ENCODE assay signal across 20 cellular contexts in the genomic region with DNA sequence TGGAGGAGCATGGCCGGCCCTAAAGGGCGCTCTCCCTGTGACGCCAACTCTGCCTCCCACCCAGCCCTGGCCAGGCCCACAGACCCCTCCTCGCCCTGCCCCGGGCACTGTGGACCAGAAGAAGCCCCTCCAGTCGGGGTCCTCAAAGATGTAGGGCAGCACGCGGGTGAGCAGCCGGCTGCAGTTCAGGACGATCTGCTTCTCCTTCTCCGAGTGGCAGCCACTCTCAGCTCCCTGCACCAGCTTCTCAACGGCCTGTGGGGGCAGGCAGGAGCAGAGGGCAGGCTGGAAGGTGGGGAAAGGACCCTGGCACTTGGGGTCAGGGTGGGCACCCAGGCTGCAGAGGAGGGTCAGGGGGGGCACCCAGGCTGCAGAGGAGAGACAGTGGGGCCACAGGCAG. TPM values are rescaled to one million over a fixed set of nuclear protein-coding genes. Genes with fewer than 3 reads are reported as not detected.
DNase-seq lines count a peak whose midpoint lies in the region; TF ChIP-seq lines count a peak whose summit lies in the region.
"Had no signal": no experiment of that assay in that cellular context is flagged by ENCODE, and none has a peak within 500 bp of the region (broad histone marks: within the 10 kb centered on the region; RNA-seq: fewer than 3 reads in every experiment).

No MANE protein-coding gene starts in this region.

- peaks cover 2% of the 10 kb centered on the region for H3K36me3 ChIP-seq in kidney epithelial cell (ENCODE audit: control insufficient read depth, insufficient read depth, low read length)
- H3K36me3 ChIP-seq: BLaER1, left ventricle myocardium inferior, thoracic aorta had no signal

- no TSS peak for BruUV-seq in Calu3 (replicated peaks; lab: Mats Ljungman, UMichigan)

- H3K27me3 ChIP-seq in kidney epithelial cell (ENCODE audit: control insufficient read depth, insufficient read depth, low read length), result no peaks in the 10 kb centered on the region
- H3K27me3 ChIP-seq: BLaER1 had no signal

- H3K4me3 ChIP-seq in WI38 (ENCODE audit: low read depth, low read length) (no peak overlapping the region), kidney epithelial cell (ENCODE audit: low read depth, low read length) (no peak overlapping the region)
- H3K4me3 ChIP-seq: BLaER1, left ventricle myocardium inferior, PC-9, thoracic aorta had no signal

- H3K4me1 Mint-ChIP-seq in Calu3 (ENCODE audit: low read depth, unreplicated experiment) (peaks cover 31% of the 10 kb centered on the region), HFFc6 (ENCODE audit: low read depth) (peaks cover 15% of the 10 kb centered on the region)

- DNase-seq in Calu3 (no peak), HFFc6 (no peak), kidney epithelial cell (ENCODE audit: low read depth) (no peak), NCI-H1694 treated with DMSO at 0.1 percent for 48 hours (lab: John Stamatoyannopoulos, UW) (no peak), SHP77 treated with DMSO at 0.1 percent for 48 hours (lab: John Stamatoyannopoulos, UW) (no peak), EL (no peak), D341Med (ENCODE audit: low spot score) (no peak)
- DNase-seq: activated CD4-positive, alpha-beta memory T cell treated with anti-CD3 and anti-CD28 coated beads, Interleukin-2, amount 10 ng/mL, durations not matched to agents 7 days and 5 days; activated T-cell treated with anti-CD3 and anti-CD28 coated beads, Interleukin-2, amount 50 U/mL, for 48 hours; DMS53; foreskin fibroblast; left ventricle myocardium inferior; NCI-H187 treated with DMSO at 0.1 percent for 48 hours; NCI-H510A; PC-9; stimulated activated CD4-positive, alpha-beta T cell treated with anti-CD3 and anti-CD28 coated beads, Interleukin-4, amount 100 ng/mL, for 4 hours had no signal

- H3K36me3 Mint-ChIP-seq in Calu3 (ENCODE audit: insufficient read depth, unreplicated experiment), result peaks cover 55% of the 10 kb centered on the region
- H3K36me3 Mint-ChIP-seq in HFFc6 (ENCODE audit: low read depth), result no peaks in the 10 kb centered on the region

- CTCF ChIA-PET in Calu3 (lab: Charles Lee), result interaction anchor here (1.4 to 4.0 kb wide), 2 partner anchors 9 to 49 kb away, joined by 3 to 26 read pairs; a partner anchor contains a TSS

- H3K27ac Mint-ChIP-seq in Calu3 (ENCODE audit: unreplicated experiment), result no peak overlapping the region
- H3K27ac Mint-ChIP-seq in HFFc6, result no peak overlapping the region
- H3K27ac Mint-ChIP-seq: activated CD4-positive, alpha-beta memory T cell treated with anti-CD3 and anti-CD28 coated beads, Interleukin-2, amount 10 ng/mL, durations not matched to agents 7 days and 5 days had no signal

- no peak overlapping the region for H3K4me3 Mint-ChIP-seq in Calu3 (ENCODE audit: low read depth, unreplicated experiment)
- H3K4me3 Mint-ChIP-seq in HFFc6, result no peak overlapping the region
- H3K4me3 Mint-ChIP-seq: activated CD4-positive, alpha-beta memory T cell treated with anti-CD3 and anti-CD28 coated beads, Interleukin-2, amount 10 ng/mL, durations not matched to agents 7 days and 5 days had no signal

- intact Hi-C loops in Calu3 (cut with micrococcal nuclease; ENCODE audit: unreplicated experiment), result loop anchor here (5.0 kb wide), 2 partner anchors 49 to 69 kb away; a partner anchor contains a TSS

- H3K9me3 Mint-ChIP-seq in Calu3 (ENCODE audit: low read depth, unreplicated experiment) (no peaks in the 10 kb centered on the region), HFFc6 (no peaks in the 10 kb centered on the region)
- H3K9me3 Mint-ChIP-seq: activated CD4-positive, alpha-beta memory T cell treated with anti-CD3 and anti-CD28 coated beads, Interleukin-2, amount 10 ng/mL, durations not matched to agents 7 days and 5 days had no signal

- H3K27me3 Mint-ChIP-seq in Calu3 (ENCODE audit: unreplicated experiment) (no peaks in the 10 kb centered on the region), HFFc6 (ENCODE audit: insufficient read depth) (peaks cover 2% of the 10 kb centered on the region)

- TF ChIP-seq CTCF in Calu3 (IDR thresholded peaks at IDR 0.05; ENCODE audit: unreplicated experiment) (peak; percentile 13), HFFc6 (IDR thresholded peaks at IDR 0.05) (peak; percentile 39; the same call in 1 of the 2 replicates), WI38 (IDR thresholded peaks at IDR 0.05; ENCODE audit: low read depth, low read length) (0 out of 2 replicates have a peak, but pooled peaks have one; percentile 6), kidney epithelial cell (IDR thresholded peaks at IDR 0.05; ENCODE audit: insufficient read depth, low read length, poor library complexity, severe bottlenecking) (peak; percentile 1)

RNA-seq across cellular contexts. Expression of a gene that starts 8.9 kb away (rescaled TPM):
- total RNA-seq in Calu3 (2022), result 114 and 122 TPM in 2 replicates
- under 1 TPM; 0.40 to 0.96 (median 0.56) TPM for total RNA-seq in HFFc6 (2021; fragmentation: NEBNext Ultra II Directional; extraction: Animal tissue kit (Norgen Biotek cat#: 25700))
- total RNA-seq in kidney epithelial cell, result 25.2 and 28.5 TPM in 2 replicates

RNA-seq across cellular contexts. Expression of a gene that starts 23.8 kb away (rescaled TPM):
- total RNA-seq in Calu3 (2022) (39.4 and 48.3 TPM in 2 replicates), kidney epithelial cell (51.9 and 52.3 TPM in 2 replicates)
- 10 to 100 TPM; 27.5 to 35.8 (median 30.4) TPM for total RNA-seq in HFFc6 (2021; fragmentation: NEBNext Ultra II Directional; extraction: Animal tissue kit (Norgen Biotek cat#: 25700))

RNA-seq across cellular contexts. Expression of a gene that starts 28.0 kb away (rescaled TPM):
- total RNA-seq in Calu3 (2022) (not detected in 2 replicates), kidney epithelial cell (not detected in 2 replicates)
- not detected for total RNA-seq in HFFc6 (2021; fragmentation: NEBNext Ultra II Directional; extraction: Animal tissue kit (Norgen Biotek cat#: 25700))
- total RNA-seq: activated CD4-positive, alpha-beta memory T cell treated with anti-CD3 and anti-CD28 coated beads, Interleukin-2, amount 10 ng/mL, durations not matched to agents 7 days and 5 days; cardiac septum; left ventricle myocardium inferior; PC-9; thoracic aorta had no signal

RNA-seq across cellular contexts. Expression of a gene that starts 39.6 kb away (rescaled TPM):
- not detected in 2 replicates for total RNA-seq in Calu3 (2022)
- not detected for total RNA-seq in HFFc6 (2021; fragmentation: NEBNext Ultra II Directional; extraction: Animal tissue kit (Norgen Biotek cat#: 25700))
- not detected in 2 replicates for total RNA-seq in kidney epithelial cell
- total RNA-seq: activated CD4-positive, alpha-beta memory T cell treated with anti-CD3 and anti-CD28 coated beads, Interleukin-2, amount 10 ng/mL, durations not matched to agents 7 days and 5 days; cardiac septum; left ventricle myocardium inferior; PC-9; thoracic aorta had no signal

RNA-seq across cellular contexts. Expression of a gene that starts 40.6 kb away (rescaled TPM):
- total RNA-seq in Calu3 (2022), result 0.24 TPM in 1 of 2 replicates, not detected in the other
- not detected for total RNA-seq in HFFc6 (2021; fragmentation: NEBNext Ultra II Directional; extraction: Animal tissue kit (Norgen Biotek cat#: 25700))
- not detected in 2 replicates for total RNA-seq in kidney epithelial cell
- total RNA-seq: activated CD4-positive, alpha-beta memory T cell treated with anti-CD3 and anti-CD28 coated beads, Interleukin-2, amount 10 ng/mL, durations not matched to agents 7 days and 5 days; cardiac septum; left ventricle myocardium inferior; thoracic aorta had no signal

Comparison
In these comparisons a context has a peak if more than half of its experiments do, and no peak if none do; other contexts are left out.
1. RNA of a gene that starts 8.9 kb away (total RNA-seq): 114 to 122 TPM in Calu3 and 25.2 to 28.5 TPM in kidney epithelial cell; 0.40 to 0.96 TPM in HFFc6; every median in the first group is over 10 times any median in the second.
2. Peak in every context shown above with its lines, with median percentiles within 50 percentile points of each other: CTCF ChIP-seq.